Comparison of ENCODE assay signal across 1 cellular context in the genomic region with DNA sequence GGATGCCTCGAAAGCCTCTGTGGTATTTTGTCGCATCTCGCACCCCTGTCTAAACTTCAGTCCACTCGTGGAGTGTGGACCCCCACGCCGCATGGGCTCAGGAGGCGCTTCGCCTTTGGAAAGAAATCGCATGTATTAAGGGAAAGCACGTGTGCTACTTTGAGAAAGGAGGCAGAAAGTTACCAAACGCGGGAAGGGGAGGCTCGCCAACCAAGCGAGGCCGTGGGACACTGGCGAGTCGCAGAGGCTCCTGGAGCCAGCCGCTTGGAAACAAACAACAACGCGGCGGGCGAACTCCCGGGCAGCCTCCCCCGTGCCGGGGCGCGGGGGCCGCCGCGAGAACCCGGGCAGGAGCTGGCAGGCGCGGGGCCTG.
TF ChIP-seq lines count a peak whose summit lies in the region.

No MANE protein-coding gene starts in this region.

TF ChIP-seq in K562, 482 proteins besides CTCF, POLR2A, EP300 and RAD21 (continued from another document and continues in another):
- TF ChIP-seq, protein P1, sequence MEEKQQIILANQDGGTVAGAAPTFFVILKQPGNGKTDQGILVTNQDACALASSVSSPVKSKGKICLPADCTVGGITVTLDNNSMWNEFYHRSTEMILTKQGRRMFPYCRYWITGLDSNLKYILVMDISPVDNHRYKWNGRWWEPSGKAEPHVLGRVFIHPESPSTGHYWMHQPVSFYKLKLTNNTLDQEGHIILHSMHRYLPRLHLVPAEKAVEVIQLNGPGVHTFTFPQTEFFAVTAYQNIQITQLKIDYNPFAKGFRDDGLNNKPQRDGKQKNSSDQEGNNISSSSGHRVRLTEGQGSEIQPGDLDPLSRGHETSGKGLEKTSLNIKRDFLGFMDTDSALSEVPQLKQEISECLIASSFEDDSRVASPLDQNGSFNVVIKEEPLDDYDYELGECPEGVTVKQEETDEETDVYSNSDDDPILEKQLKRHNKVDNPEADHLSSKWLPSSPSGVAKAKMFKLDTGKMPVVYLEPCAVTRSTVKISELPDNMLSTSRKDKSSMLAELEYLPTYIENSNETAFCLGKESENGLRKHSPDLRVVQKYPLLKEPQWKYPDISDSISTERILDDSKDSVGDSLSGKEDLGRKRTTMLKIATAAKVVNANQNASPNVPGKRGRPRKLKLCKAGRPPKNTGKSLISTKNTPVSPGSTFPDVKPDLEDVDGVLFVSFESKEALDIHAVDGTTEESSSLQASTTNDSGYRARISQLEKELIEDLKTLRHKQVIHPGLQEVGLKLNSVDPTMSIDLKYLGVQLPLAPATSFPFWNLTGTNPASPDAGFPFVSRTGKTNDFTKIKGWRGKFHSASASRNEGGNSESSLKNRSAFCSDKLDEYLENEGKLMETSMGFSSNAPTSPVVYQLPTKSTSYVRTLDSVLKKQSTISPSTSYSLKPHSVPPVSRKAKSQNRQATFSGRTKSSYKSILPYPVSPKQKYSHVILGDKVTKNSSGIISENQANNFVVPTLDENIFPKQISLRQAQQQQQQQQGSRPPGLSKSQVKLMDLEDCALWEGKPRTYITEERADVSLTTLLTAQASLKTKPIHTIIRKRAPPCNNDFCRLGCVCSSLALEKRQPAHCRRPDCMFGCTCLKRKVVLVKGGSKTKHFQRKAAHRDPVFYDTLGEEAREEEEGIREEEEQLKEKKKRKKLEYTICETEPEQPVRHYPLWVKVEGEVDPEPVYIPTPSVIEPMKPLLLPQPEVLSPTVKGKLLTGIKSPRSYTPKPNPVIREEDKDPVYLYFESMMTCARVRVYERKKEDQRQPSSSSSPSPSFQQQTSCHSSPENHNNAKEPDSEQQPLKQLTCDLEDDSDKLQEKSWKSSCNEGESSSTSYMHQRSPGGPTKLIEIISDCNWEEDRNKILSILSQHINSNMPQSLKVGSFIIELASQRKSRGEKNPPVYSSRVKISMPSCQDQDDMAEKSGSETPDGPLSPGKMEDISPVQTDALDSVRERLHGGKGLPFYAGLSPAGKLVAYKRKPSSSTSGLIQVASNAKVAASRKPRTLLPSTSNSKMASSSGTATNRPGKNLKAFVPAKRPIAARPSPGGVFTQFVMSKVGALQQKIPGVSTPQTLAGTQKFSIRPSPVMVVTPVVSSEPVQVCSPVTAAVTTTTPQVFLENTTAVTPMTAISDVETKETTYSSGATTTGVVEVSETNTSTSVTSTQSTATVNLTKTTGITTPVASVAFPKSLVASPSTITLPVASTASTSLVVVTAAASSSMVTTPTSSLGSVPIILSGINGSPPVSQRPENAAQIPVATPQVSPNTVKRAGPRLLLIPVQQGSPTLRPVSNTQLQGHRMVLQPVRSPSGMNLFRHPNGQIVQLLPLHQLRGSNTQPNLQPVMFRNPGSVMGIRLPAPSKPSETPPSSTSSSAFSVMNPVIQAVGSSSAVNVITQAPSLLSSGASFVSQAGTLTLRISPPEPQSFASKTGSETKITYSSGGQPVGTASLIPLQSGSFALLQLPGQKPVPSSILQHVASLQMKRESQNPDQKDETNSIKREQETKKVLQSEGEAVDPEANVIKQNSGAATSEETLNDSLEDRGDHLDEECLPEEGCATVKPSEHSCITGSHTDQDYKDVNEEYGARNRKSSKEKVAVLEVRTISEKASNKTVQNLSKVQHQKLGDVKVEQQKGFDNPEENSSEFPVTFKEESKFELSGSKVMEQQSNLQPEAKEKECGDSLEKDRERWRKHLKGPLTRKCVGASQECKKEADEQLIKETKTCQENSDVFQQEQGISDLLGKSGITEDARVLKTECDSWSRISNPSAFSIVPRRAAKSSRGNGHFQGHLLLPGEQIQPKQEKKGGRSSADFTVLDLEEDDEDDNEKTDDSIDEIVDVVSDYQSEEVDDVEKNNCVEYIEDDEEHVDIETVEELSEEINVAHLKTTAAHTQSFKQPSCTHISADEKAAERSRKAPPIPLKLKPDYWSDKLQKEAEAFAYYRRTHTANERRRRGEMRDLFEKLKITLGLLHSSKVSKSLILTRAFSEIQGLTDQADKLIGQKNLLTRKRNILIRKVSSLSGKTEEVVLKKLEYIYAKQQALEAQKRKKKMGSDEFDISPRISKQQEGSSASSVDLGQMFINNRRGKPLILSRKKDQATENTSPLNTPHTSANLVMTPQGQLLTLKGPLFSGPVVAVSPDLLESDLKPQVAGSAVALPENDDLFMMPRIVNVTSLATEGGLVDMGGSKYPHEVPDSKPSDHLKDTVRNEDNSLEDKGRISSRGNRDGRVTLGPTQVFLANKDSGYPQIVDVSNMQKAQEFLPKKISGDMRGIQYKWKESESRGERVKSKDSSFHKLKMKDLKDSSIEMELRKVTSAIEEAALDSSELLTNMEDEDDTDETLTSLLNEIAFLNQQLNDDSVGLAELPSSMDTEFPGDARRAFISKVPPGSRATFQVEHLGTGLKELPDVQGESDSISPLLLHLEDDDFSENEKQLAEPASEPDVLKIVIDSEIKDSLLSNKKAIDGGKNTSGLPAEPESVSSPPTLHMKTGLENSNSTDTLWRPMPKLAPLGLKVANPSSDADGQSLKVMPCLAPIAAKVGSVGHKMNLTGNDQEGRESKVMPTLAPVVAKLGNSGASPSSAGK (IDR thresholded peaks at IDR 0.05) = peak; percentile 51; the same call in 1 of the 2 replicates
- TF ChIP-seq ZNF124 (CRISPR knock-in tag; IDR thresholded peaks at IDR 0.05) (no peak), SMAD1 (IDR thresholded peaks at IDR 0.05; ENCODE audit: low read depth, low read length, partially characterized antibody) (no peak), ZSCAN29 (IDR thresholded peaks at IDR 0.05) (no peak), SNIP1 (IDR thresholded peaks at IDR 0.05; ENCODE audit: low read depth) (no peak), KDM1A (IDR thresholded peaks at IDR 0.05) (no peak), PRPF4 (IDR thresholded peaks at IDR 0.05; ENCODE audit: insufficient read depth, low read depth, low read length, poor library complexity, severe bottlenecking) (no peak), CBFA2T2 (conservative IDR thresholded peaks at IDR 0.05) (no peak), POLR2AphosphoS5 (IDR thresholded peaks at IDR 0.05; ENCODE audit: control insufficient read depth, insufficient read depth, low read depth, low read length) (no peak), IFI16 (CRISPR knock-in tag; IDR thresholded peaks at IDR 0.05) (no peak), ZC3H4 (CRISPR knock-in tag; IDR thresholded peaks at IDR 0.05; ENCODE audit: borderline replicate concordance) (no peak), ZNF766 (CRISPR knock-in tag; conservative IDR thresholded peaks at IDR 0.05) (0 out of 2 replicates have a peak, but pooled peaks have one; percentile 3), ZNF507 (tag; conservative IDR thresholded peaks at IDR 0.05) (no peak), DMBX1 (CRISPR knock-in tag; IDR thresholded peaks at IDR 0.05; ENCODE audit: borderline replicate concordance) (peak; percentile 63; the same call in 1 of the 2 replicates), RAD51 (IDR thresholded peaks at IDR 0.05; ENCODE audit: borderline replicate concordance, low read depth) (no peak), L3MBTL2 (IDR thresholded peaks at IDR 0.05) (peak; percentile 49), TBL1XR1 (IDR thresholded peaks at IDR 0.05; ENCODE audit: low read length in 2 of 2) (no peak), ZNF830 (CRISPR knock-in tag; IDR thresholded peaks at IDR 0.05) (no peak), ZNF561 (CRISPR knock-in tag; conservative IDR thresholded peaks at IDR 0.05) (no peak), SIRT6 (IDR thresholded peaks at IDR 0.05; ENCODE audit: low read depth, low read length) (no peak), NRF1 (conservative IDR thresholded peaks at IDR 0.05 in 1 of 2, IDR thresholded peaks at IDR 0.05 in 1 of 2) (peak in 1 of 2 experiments; percentile 40; a peak in 1 of 4 replicates)
- TF ChIP-seq, protein P2, sequence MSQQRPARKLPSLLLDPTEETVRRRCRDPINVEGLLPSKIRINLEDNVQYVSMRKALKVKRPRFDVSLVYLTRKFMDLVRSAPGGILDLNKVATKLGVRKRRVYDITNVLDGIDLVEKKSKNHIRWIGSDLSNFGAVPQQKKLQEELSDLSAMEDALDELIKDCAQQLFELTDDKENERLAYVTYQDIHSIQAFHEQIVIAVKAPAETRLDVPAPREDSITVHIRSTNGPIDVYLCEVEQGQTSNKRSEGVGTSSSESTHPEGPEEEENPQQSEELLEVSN (IDR thresholded peaks at IDR 0.05; ENCODE audit: borderline replicate concordance in 1 of 2, extremely low read depth in 1 of 2, insufficient read depth in 1 of 2, insufficient read length in 1 of 2, low read depth in 1 of 2, low read length in 1 of 2, poor library complexity in 1 of 2, severe bottlenecking in 1 of 2) = peak in 1 of 2 experiments; percentile 47
- TF ChIP-seq, protein P3, sequence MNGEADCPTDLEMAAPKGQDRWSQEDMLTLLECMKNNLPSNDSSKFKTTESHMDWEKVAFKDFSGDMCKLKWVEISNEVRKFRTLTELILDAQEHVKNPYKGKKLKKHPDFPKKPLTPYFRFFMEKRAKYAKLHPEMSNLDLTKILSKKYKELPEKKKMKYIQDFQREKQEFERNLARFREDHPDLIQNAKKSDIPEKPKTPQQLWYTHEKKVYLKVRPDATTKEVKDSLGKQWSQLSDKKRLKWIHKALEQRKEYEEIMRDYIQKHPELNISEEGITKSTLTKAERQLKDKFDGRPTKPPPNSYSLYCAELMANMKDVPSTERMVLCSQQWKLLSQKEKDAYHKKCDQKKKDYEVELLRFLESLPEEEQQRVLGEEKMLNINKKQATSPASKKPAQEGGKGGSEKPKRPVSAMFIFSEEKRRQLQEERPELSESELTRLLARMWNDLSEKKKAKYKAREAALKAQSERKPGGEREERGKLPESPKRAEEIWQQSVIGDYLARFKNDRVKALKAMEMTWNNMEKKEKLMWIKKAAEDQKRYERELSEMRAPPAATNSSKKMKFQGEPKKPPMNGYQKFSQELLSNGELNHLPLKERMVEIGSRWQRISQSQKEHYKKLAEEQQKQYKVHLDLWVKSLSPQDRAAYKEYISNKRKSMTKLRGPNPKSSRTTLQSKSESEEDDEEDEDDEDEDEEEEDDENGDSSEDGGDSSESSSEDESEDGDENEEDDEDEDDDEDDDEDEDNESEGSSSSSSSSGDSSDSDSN (IDR thresholded peaks at IDR 0.05; ENCODE audit: borderline replicate concordance in 1 of 2, low read depth in 2 of 2, low read length in 2 of 2) = no peak
- TF ChIP-seq, protein P4, sequence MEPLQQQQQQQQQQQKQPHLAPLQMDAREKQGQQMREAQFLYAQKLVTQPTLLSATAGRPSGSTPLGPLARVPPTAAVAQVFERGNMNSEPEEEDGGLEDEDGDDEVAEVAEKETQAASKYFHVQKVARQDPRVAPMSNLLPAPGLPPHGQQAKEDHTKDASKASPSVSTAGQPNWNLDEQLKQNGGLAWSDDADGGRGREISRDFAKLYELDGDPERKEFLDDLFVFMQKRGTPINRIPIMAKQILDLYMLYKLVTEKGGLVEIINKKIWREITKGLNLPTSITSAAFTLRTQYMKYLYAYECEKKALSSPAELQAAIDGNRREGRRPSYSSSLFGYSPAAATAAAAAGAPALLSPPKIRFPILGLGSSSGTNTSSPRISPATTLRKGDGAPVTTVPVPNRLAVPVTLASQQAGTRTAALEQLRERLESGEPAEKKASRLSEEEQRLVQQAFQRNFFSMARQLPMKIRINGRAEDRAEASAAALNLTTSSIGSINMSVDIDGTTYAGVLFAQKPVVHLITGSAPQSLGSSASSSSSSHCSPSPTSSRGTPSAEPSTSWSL (CRISPR knock-in tag; IDR thresholded peaks at IDR 0.05; ENCODE audit: borderline replicate concordance) = no peak
- TF ChIP-seq, protein P5, sequence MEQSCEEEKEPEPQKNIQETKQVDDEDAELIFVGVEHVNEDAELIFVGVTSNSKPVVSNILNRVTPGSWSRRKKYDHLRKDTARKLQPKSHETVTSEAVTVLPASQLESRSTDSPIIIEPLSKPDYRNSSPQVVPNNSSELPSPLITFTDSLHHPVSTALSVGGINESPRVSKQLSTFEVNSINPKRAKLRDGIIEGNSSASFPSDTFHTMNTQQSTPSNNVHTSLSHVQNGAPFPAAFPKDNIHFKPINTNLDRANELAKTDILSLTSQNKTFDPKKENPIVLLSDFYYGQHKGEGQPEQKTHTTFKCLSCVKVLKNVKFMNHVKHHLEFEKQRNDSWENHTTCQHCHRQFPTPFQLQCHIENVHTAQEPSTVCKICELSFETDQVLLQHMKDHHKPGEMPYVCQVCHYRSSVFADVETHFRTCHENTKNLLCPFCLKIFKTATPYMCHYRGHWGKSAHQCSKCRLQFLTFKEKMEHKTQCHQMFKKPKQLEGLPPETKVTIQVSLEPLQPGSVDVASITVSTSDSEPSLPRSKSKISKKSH (CRISPR knock-in tag; IDR thresholded peaks at IDR 0.05) = no peak
- TF ChIP-seq, protein P6, sequence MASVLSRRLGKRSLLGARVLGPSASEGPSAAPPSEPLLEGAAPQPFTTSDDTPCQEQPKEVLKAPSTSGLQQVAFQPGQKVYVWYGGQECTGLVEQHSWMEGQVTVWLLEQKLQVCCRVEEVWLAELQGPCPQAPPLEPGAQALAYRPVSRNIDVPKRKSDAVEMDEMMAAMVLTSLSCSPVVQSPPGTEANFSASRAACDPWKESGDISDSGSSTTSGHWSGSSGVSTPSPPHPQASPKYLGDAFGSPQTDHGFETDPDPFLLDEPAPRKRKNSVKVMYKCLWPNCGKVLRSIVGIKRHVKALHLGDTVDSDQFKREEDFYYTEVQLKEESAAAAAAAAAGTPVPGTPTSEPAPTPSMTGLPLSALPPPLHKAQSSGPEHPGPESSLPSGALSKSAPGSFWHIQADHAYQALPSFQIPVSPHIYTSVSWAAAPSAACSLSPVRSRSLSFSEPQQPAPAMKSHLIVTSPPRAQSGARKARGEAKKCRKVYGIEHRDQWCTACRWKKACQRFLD (CRISPR knock-in tag; IDR thresholded peaks at IDR 0.05) = no peak
- TF ChIP-seq, protein P7, sequence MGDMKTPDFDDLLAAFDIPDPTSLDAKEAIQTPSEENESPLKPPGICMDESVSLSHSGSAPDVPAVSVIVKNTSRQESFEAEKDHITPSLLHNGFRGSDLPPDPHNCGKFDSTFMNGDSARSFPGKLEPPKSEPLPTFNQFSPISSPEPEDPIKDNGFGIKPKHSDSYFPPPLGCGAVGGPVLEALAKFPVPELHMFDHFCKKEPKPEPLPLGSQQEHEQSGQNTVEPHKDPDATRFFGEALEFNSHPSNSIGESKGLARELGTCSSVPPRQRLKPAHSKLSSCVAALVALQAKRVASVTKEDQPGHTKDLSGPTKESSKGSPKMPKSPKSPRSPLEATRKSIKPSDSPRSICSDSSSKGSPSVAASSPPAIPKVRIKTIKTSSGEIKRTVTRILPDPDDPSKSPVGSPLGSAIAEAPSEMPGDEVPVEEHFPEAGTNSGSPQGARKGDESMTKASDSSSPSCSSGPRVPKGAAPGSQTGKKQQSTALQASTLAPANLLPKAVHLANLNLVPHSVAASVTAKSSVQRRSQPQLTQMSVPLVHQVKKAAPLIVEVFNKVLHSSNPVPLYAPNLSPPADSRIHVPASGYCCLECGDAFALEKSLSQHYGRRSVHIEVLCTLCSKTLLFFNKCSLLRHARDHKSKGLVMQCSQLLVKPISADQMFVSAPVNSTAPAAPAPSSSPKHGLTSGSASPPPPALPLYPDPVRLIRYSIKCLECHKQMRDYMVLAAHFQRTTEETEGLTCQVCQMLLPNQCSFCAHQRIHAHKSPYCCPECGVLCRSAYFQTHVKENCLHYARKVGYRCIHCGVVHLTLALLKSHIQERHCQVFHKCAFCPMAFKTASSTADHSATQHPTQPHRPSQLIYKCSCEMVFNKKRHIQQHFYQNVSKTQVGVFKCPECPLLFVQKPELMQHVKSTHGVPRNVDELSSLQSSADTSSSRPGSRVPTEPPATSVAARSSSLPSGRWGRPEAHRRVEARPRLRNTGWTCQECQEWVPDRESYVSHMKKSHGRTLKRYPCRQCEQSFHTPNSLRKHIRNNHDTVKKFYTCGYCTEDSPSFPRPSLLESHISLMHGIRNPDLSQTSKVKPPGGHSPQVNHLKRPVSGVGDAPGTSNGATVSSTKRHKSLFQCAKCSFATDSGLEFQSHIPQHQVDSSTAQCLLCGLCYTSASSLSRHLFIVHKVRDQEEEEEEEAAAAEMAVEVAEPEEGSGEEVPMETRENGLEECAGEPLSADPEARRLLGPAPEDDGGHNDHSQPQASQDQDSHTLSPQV (IDR thresholded peaks at IDR 0.05) = peak; percentile 36; the same call in 1 of the 2 replicates
